ENCODE assay signal across 17 cellular contexts in genomic region chr10:68752711-68753110, GRCh38.
"Had no signal": no experiment of that assay in that cellular context is flagged by ENCODE, and none has a peak within 500 bp of the region (broad histone marks: within the 10 kb centered on the region; RNA-seq: fewer than 3 reads in every experiment).

No MANE protein-coding gene starts in this region.

- ATAC-seq: gastroesophageal sphincter, left lung, lower lobe of right lung had no signal

- H3K27me3 Mint-ChIP-seq: naive B cell had no signal

- H3K4me3 Mint-ChIP-seq: immature natural killer cell, naive B cell had no signal

- H3K9me3 ChIP-seq: esophagus squamous epithelium, gastroesophageal sphincter, left lung, lower lobe of right lung, ovary, right atrium auricular region, sigmoid colon had no signal

- DNase-seq: dermis blood vessel endothelial cell; esophagus squamous epithelium; foreskin fibroblast; glutamatergic neuron; immature natural killer cell; left lung; lower lobe of right lung; mesenchymal stem cell; naive B cell; ovary; sigmoid colon; stimulated activated CD4-positive, alpha-beta T cell treated with anti-CD3 and anti-CD28 coated beads, Interleukin-2, amount 100 ng/mL, for 24 hours; stimulated activated CD4-positive, alpha-beta T cell treated with anti-CD3 and anti-CD28 coated beads, Interleukin-4, amount 100 ng/mL, for 4 hours; stimulated activated naive CD4-positive, alpha-beta T cell treated with Interleukin-2 at 50 U/mL for 16 hours; trophoblast cell had no signal

- H3K4me1 Mint-ChIP-seq: immature natural killer cell, naive B cell had no signal

- H3K9me3 Mint-ChIP-seq: immature natural killer cell, naive B cell had no signal
